Comparison of ENCODE assay signal across 1 cellular context in genomic region chr7:29569648-29570047, GRCh38.
TF ChIP-seq lines count a peak whose summit lies in the region.

No MANE protein-coding gene starts in this region.

TF ChIP-seq in GM23338, 12 proteins besides CTCF, POLR2A, EP300 and RAD21 (continued from another document):
- TF ChIP-seq ETS1 (IDR thresholded peaks at IDR 0.05), result no peak
